ENCODE assay signal across 8 cellular contexts in the genomic region with DNA sequence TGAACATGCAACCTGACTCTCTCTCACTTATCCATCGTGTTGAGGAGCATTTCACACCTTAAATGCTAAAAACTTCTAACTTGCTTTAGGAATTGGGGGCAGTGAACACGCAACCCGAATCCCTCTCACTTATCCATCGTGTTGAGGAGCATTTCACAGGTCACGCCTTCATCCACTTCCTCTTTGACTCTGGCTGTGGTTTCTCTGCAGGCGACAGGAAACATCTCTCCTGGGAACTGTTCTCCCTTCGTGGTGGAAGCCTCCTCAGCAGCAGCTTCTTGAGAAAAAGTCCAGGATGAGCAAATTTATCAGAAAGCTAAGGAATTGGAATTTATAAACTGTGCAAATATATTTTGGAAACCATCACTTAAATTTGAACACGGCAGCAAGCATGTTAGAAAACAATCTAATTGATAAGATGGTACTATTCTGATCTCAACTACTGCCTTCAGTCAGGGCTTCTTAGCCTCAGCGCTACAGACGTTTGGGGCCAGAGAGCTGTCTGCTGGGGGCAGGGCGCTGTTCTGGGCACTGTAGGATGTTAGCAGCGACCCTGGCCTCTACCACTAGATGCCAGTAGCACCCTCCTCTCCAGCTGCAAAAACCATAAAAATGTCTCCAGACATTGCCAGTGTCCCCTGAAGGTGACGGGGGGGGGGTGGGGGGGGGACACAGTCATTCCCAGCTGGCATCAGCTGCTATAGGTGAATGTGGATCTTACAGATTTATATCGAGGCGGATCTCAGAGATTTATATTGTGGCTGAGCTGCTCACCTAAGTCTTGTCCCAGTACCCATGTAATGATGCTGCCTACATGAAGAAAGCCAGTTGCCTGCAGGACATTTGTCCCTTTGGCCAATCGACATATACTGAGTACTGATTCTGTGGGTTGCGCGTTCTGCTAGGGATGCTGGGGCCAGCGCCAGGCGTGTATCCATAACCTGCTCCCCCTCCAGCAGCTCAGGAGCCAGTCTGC. TPM values are rescaled to one million over a fixed set of nuclear protein-coding genes. Genes with fewer than 3 reads are reported as not detected.
DNase-seq lines count a peak whose midpoint lies in the region; ATAC-seq, FAIRE-seq and TF ChIP-seq lines count a peak whose summit lies in the region.

No MANE protein-coding gene starts in this region.

- TF ChIP-seq POLR2A in A549 (IDR thresholded peaks at IDR 0.05; ENCODE audit: low read length) (no peak), H54 (IDR thresholded peaks at IDR 0.05; ENCODE audit: low read depth, low read length) (no peak)

- ATAC-seq in A549 (peak; percentile 84 to 89), HG03045 (IDR thresholded peaks at IDR 0.05; ENCODE audit: unreplicated experiment) (no peak)

- POLR2A ChIA-PET in A549 (lab: Yijun Ruan, JAX) = no interaction called here

- H3K9me3 ChIP-seq in A549 = no peaks in the 10 kb centered on the region

- peak in 1 of 2 experiments; percentile 40 for DNase-seq in A549 (ENCODE audit: low read depth in 1 of 2, low spot score in 1 of 2)
- DNase-seq in ELR (ENCODE audit: low read depth) = peak; percentile 71
- DNase-seq in M059J (ENCODE audit: low read depth) = peak; percentile 31
- peak; percentile 44 for DNase-seq in UCSD-AML1 (lab: John Stamatoyannopoulos, UW; ENCODE audit: unreplicated experiment)
- DNase-seq in glomerular visceral epithelial cell (ENCODE audit: extremely low spot score) = peak; percentile 30
- DNase-seq in stimulated activated CD4-positive, alpha-beta T cell treated with anti-CD3 and anti-CD28 coated beads, Interleukin-4, amount 100 ng/mL, for 48 hours (ENCODE audit: low read depth in 2 of 2) = peak; percentile 19 to 23
- DNase-seq in H54 (ENCODE audit: insufficient read length, low spot score) = no peak

- TF ChIP-seq RAD21 in A549 (conservative IDR thresholded peaks at IDR 0.05 in 1 of 2, IDR thresholded peaks at IDR 0.05 in 1 of 2) = peak; percentile 54 to 56

- no peak overlapping the region for H3K4me2 ChIP-seq in A549

- CTCF ChIA-PET in A549 (lab: Yijun Ruan, JAX) = interaction anchor here (0.6 to 3.2 kb wide), 24 partner anchors 9 to 713 kb away, joined by 3 to 24 read pairs (median 4); no protein-coding TSS in a partner anchor

- H3K4me1 ChIP-seq in A549 = no peaks in the 10 kb centered on the region

- TF ChIP-seq EP300 in A549 (IDR thresholded peaks at IDR 0.05) = no peak

- no peak overlapping the region for H3K27ac ChIP-seq in A549

- no peak overlapping the region for H3K4me3 ChIP-seq in A549

- WGBS in A549 (ENCODE audit: missing lambda C conversion rate) = 40% methylated on average over 19 of the region's 20 CpGs

- FAIRE-seq in A549 (lab: Jason Lieb, UNC) (no peak), H54 (lab: Jason Lieb, UNC) (no peak)

- peak; percentile 45 for TF ChIP-seq CTCF in A549 (IDR thresholded peaks at IDR 0.05)

TF ChIP-seq in A549, 52 proteins besides CTCF, POLR2A, EP300 and RAD21:
- TF ChIP-seq GATA3 (IDR thresholded peaks at IDR 0.05; ENCODE audit: borderline replicate concordance) (no peak), SMC3 (IDR thresholded peaks at IDR 0.05) (peak; percentile 18; the same call in 1 of the 3 replicates)

RNA-seq across cellular contexts. Expression of gene CTCFL, which starts 26.2 kb away (rescaled TPM):
- 0.03 TPM in 1 of 2 replicates, not detected in the other for polyA plus RNA-seq in A549 (2011; rRNA removed)
- polyA plus RNA-seq in A549 (2012; cell fraction: cytosol; rRNA removed) = 0.04 and 0.06 TPM in 2 replicates
- 0.04 TPM in 1 of 2 replicates, not detected in the other for polyA plus RNA-seq in A549 (2012; cell fraction: nucleus; rRNA removed)
- polyA plus RNA-seq in A549 (2017; fragmentation: RNase III; extraction: RNeasy Plus Mini Kit Qiagen cat#74134 plus additional on column Dnase treatment) = 0.03 TPM in 2 of 3 replicates, not detected in the other
- polyA minus RNA-seq in A549 (2011; rRNA and poly(A)+ RNA removed) = 0.04 TPM in 1 of 2 replicates, not detected in the other
- not detected in 2 replicates for total RNA-seq in M059J (2014; rRNA removed; shearing (Covaris generic))
